9 cellular contexts compared by ENCODE assay signal in the genomic region with DNA sequence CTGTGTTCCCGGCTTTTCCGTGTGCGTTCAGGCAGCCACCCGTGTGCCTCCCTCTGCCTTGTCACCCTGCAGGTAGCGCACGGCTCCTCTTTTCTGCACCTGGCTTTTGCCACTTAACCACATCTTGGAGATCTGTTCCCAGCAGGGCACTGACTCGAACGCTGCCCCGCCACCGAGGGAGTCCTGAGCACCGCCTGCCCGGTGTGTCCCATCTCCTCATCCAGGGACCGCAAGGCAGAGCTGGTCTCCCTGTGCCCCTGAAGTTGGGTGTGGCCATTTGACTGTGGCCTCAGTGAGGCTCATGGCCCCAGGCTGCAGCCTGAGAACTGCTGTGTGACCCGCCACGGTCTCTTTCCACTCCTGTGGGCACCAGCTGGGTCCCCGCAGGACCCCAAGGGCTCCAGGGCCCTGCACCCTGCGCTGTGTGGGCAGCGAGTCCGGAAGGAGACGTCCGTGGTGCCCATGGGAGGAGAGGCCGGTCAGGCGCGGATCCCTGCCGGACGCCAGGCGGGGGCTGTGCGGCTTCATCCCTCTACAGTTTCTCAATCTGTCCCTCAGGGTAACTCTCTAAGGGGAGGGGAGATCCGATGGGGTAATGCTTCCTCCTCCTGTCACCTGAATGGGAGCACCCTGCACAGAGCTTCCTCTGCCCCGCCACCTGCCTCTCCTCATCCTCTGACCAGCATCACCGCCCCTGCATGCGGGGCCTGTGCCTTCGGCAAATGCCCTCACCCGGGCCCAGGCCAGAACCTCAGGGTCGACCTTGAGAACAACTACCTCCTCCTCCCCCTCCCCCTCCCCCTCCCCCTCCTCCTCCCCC. TPM values are rescaled to one million over a fixed set of nuclear protein-coding genes. Genes with fewer than 3 reads are reported as not detected.
A peak's percentile ranks its signal among the peaks of the same experiment; 100 is the strongest.
DNase-seq lines count a peak whose midpoint lies in the region; ATAC-seq and TF ChIP-seq lines count a peak whose summit lies in the region.
"Had no signal": no experiment of that assay in that cellular context is flagged by ENCODE, and none has a peak within 500 bp of the region (broad histone marks: within the 10 kb centered on the region; RNA-seq: fewer than 3 reads in every experiment).

No MANE protein-coding gene starts in this region.

- H3K36me3 ChIP-seq in CD4-positive, CD25-positive, alpha-beta regulatory T cell (ENCODE audit: control insufficient read depth, insufficient read depth, low read length): peaks cover 11% of the 10 kb centered on the region

- ATAC-seq in CD4-positive, CD25-positive, alpha-beta regulatory T cell (ENCODE audit: low read depth in 2 of 2): no peak
- no peak for ATAC-seq in HG03565 (IDR thresholded peaks at IDR 0.05; ENCODE audit: unreplicated experiment)
- no peak for ATAC-seq in HG02870 (IDR thresholded peaks at IDR 0.05; ENCODE audit: unreplicated experiment)
- no peak for ATAC-seq in HG02678 (IDR thresholded peaks at IDR 0.05; ENCODE audit: unreplicated experiment)

- H3K4me1 ChIP-seq in CD4-positive, CD25-positive, alpha-beta regulatory T cell (ENCODE audit: control insufficient read depth, insufficient read depth, low read length, poor library complexity, severe bottlenecking): peaks cover 35% of the 10 kb centered on the region

- H3K27me3 Mint-ChIP-seq in CD4-positive, CD25-positive, alpha-beta regulatory T cell: no peaks in the 10 kb centered on the region
- H3K27me3 Mint-ChIP-seq in immature natural killer cell (ENCODE audit: low read depth in 3 of 3): peaks cover 10 to 14% (median 14%) of the 10 kb centered on the region in 3 donors

- H3K36me3 Mint-ChIP-seq in CD4-positive, CD25-positive, alpha-beta regulatory T cell: no peaks in the 10 kb centered on the region
- peaks cover 3 to 4% (median 3%) of the 10 kb centered on the region in 3 donors for H3K36me3 Mint-ChIP-seq in immature natural killer cell

- no peaks in the 10 kb centered on the region for H3K9me3 ChIP-seq in CD4-positive, CD25-positive, alpha-beta regulatory T cell (ENCODE audit: control insufficient read depth in 2 of 2, low read length in 2 of 2)

- H3K27ac ChIP-seq in CD4-positive, CD25-positive, alpha-beta regulatory T cell (ENCODE audit: insufficient read depth, low read length, poor library complexity, severe bottlenecking): no peak overlapping the region

- peaks cover 0 to 51% (median 16%) of the 10 kb centered on the region in 4 donors for H3K4me1 Mint-ChIP-seq in CD4-positive, CD25-positive, alpha-beta regulatory T cell
- peaks cover 19 to 26% of the 10 kb centered on the region in 2 donors for H3K4me1 Mint-ChIP-seq in immature natural killer cell

- no peaks in the 10 kb centered on the region for H3K27me3 ChIP-seq in CD4-positive, CD25-positive, alpha-beta regulatory T cell (ENCODE audit: control insufficient read depth, insufficient read depth, low read length)

- H3K9me3 Mint-ChIP-seq in CD4-positive, CD25-positive, alpha-beta regulatory T cell: no peaks in the 10 kb centered on the region
- no peaks in the 10 kb centered on the region for H3K9me3 Mint-ChIP-seq in immature natural killer cell

- TF ChIP-seq CTCF in GM12875 (IDR thresholded peaks at IDR 0.05; ENCODE audit: borderline replicate concordance, insufficient read depth, low read depth, low read length) (no peak), GM10266 (IDR thresholded peaks at IDR 0.05; ENCODE audit: control insufficient read depth, insufficient read depth, low read depth, missing control alignments) (no peak)

- no peak overlapping the region for H3K27ac Mint-ChIP-seq in CD4-positive, CD25-positive, alpha-beta regulatory T cell
- H3K27ac Mint-ChIP-seq in immature natural killer cell: no peak overlapping the region

- H3K4me3 ChIP-seq in CD4-positive, CD25-positive, alpha-beta regulatory T cell (ENCODE audit: low read depth, low read length): no peak overlapping the region
- H3K4me3 ChIP-seq in GM12875 (ENCODE audit: low read depth, low read length): peak overlapping the region; percentile 41

- peak overlapping the region; percentile 7 to 84 (median 72) for H3K4me3 Mint-ChIP-seq in CD4-positive, CD25-positive, alpha-beta regulatory T cell
- peak overlapping the region in 4 of 5 donors; percentile 33 to 60 (median 56) for H3K4me3 Mint-ChIP-seq in immature natural killer cell

- DNase-seq in CD4-positive, CD25-positive, alpha-beta regulatory T cell: peak in 1 of 3 donors; percentile 45
- DNase-seq in RPMI8226 (peak; percentile 46), immature natural killer cell (no peak), GM10266 (ENCODE audit: extremely low spot score) (no peak)

RNA-seq across cellular contexts. Expression of a gene that starts 1.8 kb away (rescaled TPM):
- total RNA-seq in CD4-positive, CD25-positive, alpha-beta regulatory T cell: 107 TPM
- polyA plus RNA-seq in CD4-positive, CD25-positive, alpha-beta regulatory T cell: 10 to 100 TPM in 2 of 4 donors, 1 to 10 TPM in 2; 8.5 to 11.9 (median 10.1) TPM
- 10 to 100 TPM in 2 of 3 donors, 1 to 10 TPM in 1; 5.2 to 33.6 (median 11.0) TPM for polyA plus RNA-seq in immature natural killer cell

RNA-seq across cellular contexts. Expression of a gene that starts 24.6 kb away (rescaled TPM):
- total RNA-seq in CD4-positive, CD25-positive, alpha-beta regulatory T cell: 61.5 TPM
- polyA plus RNA-seq in CD4-positive, CD25-positive, alpha-beta regulatory T cell: under 1 TPM; 0.31 to 0.62 (median 0.47) TPM
- under 1 TPM; 0.06 to 0.86 (median 0.76) TPM for polyA plus RNA-seq in immature natural killer cell

RNA-seq across cellular contexts. Expression of a gene that starts 46.7 kb away (rescaled TPM):
- 3.3 TPM for total RNA-seq in CD4-positive, CD25-positive, alpha-beta regulatory T cell
- polyA plus RNA-seq in CD4-positive, CD25-positive, alpha-beta regulatory T cell: under 1 TPM in 3 of 4 donors, not detected in 1; 0.14 to 0.35 (median 0.19) TPM
- polyA plus RNA-seq in immature natural killer cell: under 1 TPM in 2 of 3 donors, not detected in 1; 0.10 to 0.50 TPM

RNA-seq across cellular contexts. Expression of a gene that starts 50.1 kb away (rescaled TPM):
- not detected for total RNA-seq in CD4-positive, CD25-positive, alpha-beta regulatory T cell
- polyA plus RNA-seq in CD4-positive, CD25-positive, alpha-beta regulatory T cell: under 1 TPM in 1 of 4 donors, not detected in 3; 0.25 TPM
- not detected for polyA plus RNA-seq in immature natural killer cell
- total RNA-seq: skeletal muscle tissue had no signal
